21 cellular contexts compared by ENCODE assay signal in genomic region chr17:53971361-53971760, GRCh38.
A peak's percentile ranks its signal among the peaks of the same experiment; 100 is the strongest.
DNase-seq lines count a peak whose midpoint lies in the region; ATAC-seq and TF ChIP-seq lines count a peak whose summit lies in the region.
"Had no signal": no experiment of that assay in that cellular context is flagged by ENCODE, and none has a peak within 500 bp of the region (broad histone marks: within the 10 kb centered on the region; RNA-seq: fewer than 3 reads in every experiment).

No MANE protein-coding gene starts in this region.

- H3K27ac Mint-ChIP-seq in GM23338 (no peak overlapping the region), neural progenitor cell (no peak overlapping the region)
- H3K27ac Mint-ChIP-seq: CD14-positive monocyte; CD4-positive, alpha-beta T cell; CD8-positive, alpha-beta memory T cell had no signal

- H3K27me3 Mint-ChIP-seq in GM23338 (ENCODE audit: insufficient read depth, low read depth, poor library complexity) (no peaks in the 10 kb centered on the region), neural progenitor cell (ENCODE audit: insufficient read depth, low read depth) (no peaks in the 10 kb centered on the region)
- H3K27me3 Mint-ChIP-seq: CD4-positive, alpha-beta T cell; CD8-positive, alpha-beta memory T cell had no signal

- H3K79me2 ChIP-seq in GM23338 (replicated peaks; ENCODE audit: insufficient read depth) (no peaks in the 10 kb centered on the region), neural progenitor cell (ENCODE audit: low read depth) (no peaks in the 10 kb centered on the region)

- no peak overlapping the region for H3K9ac ChIP-seq in neural progenitor cell
- H3K9ac ChIP-seq: BLaER1 treated with 17β-estradiol and CSF1 and Interleukin-3, amounts not matched to agents 10 nM and 100 nM had no signal

- H3K36me3 ChIP-seq in GM23338 (ENCODE audit: insufficient read depth) = no peaks in the 10 kb centered on the region
- H3K36me3 ChIP-seq in neural progenitor cell = no peaks in the 10 kb centered on the region
- H3K36me3 ChIP-seq: BE2C; BLaER1 treated with 17β-estradiol and CSF1 and Interleukin-3, amounts not matched to agents 10 nM and 100 nM had no signal

- H3K4me1 ChIP-seq in GM23338 (ENCODE audit: insufficient read depth) = peaks cover 9% of the 10 kb centered on the region; the same call in 1 of the 2 replicates
- H3K4me1 ChIP-seq in neural progenitor cell = no peaks in the 10 kb centered on the region
- H3K4me1 ChIP-seq: A549; BE2C; BLaER1 treated with 17β-estradiol and CSF1 and Interleukin-3, amounts not matched to agents 10 nM and 100 nM had no signal

- H3F3A ChIP-seq in GM23338 (replicated peaks; ENCODE audit: low read depth) (no peaks in the 10 kb centered on the region), neural progenitor cell (ENCODE audit: low read depth) (no peaks in the 10 kb centered on the region)

- no peaks in the 10 kb centered on the region for H3K9me3 Mint-ChIP-seq in GM23338
- no peaks in the 10 kb centered on the region for H3K9me3 Mint-ChIP-seq in neural progenitor cell

- peaks cover 9% of the 10 kb centered on the region for H3K4me1 Mint-ChIP-seq in GM23338
- no peaks in the 10 kb centered on the region for H3K4me1 Mint-ChIP-seq in neural progenitor cell
- H3K4me1 Mint-ChIP-seq: CD14-positive monocyte; CD8-positive, alpha-beta memory T cell had no signal

- DNase-seq in GM23338 (ENCODE audit: low spot score) (peak; percentile 21), iPS-NIHi11 (ENCODE audit: low spot score) (peak; percentile 23), neural progenitor cell (ENCODE audit: low spot score) (no peak), OCI-M2 (lab: John Stamatoyannopoulos, UW; ENCODE audit: unreplicated experiment) (no peak)
- DNase-seq: 8988T; ACHN; AML-193; BE2C; CD4-positive, alpha-beta T cell; CD8-positive, alpha-beta memory T cell; DMS 273 treated with DMSO at 0.1 percent for 48 hours; DMS79; EL; GF-D8; GOT3; HCEC 1CT had no signal

- H2AFZ ChIP-seq in GM23338 = no peak overlapping the region
- H2AFZ ChIP-seq in neural progenitor cell (replicated peaks) = peak overlapping the region; percentile 47

- peak overlapping the region; percentile 22; the same call in 1 of the 2 replicates for H3K27ac ChIP-seq in GM23338 (ENCODE audit: low read depth)
- H3K27ac ChIP-seq in neural progenitor cell = no peak overlapping the region
- H3K27ac ChIP-seq: A549; BLaER1 treated with 17β-estradiol and CSF1 and Interleukin-3, amounts not matched to agents 10 nM and 100 nM had no signal

- ATAC-seq in GM23338 = peak; percentile 52
- ATAC-seq in GM21360 (IDR thresholded peaks at IDR 0.05; ENCODE audit: unreplicated experiment) = no peak
- ATAC-seq in HG03045 (IDR thresholded peaks at IDR 0.05; ENCODE audit: unreplicated experiment) = no peak
- ATAC-seq: A549 had no signal

- H4K20me1 ChIP-seq in GM23338 (replicated peaks; ENCODE audit: insufficient read depth) (no peaks in the 10 kb centered on the region), neural progenitor cell (ENCODE audit: low read depth) (no peaks in the 10 kb centered on the region)
- H4K20me1 ChIP-seq: BLaER1 treated with 17β-estradiol and CSF1 and Interleukin-3, amounts not matched to agents 10 nM and 100 nM had no signal

- no peak overlapping the region for H3K4me3 ChIP-seq in GM23338
- no peak overlapping the region for H3K4me3 ChIP-seq in neural progenitor cell
- H3K4me3 ChIP-seq: A549; BLaER1 treated with 17β-estradiol and CSF1 and Interleukin-3, amounts not matched to agents 10 nM and 100 nM had no signal

- no peaks in the 10 kb centered on the region for H3K9me2 ChIP-seq in GM23338 (ENCODE audit: insufficient read depth)

- H3K4me3 Mint-ChIP-seq in GM23338 (no peak overlapping the region), neural progenitor cell (no peak overlapping the region)
- H3K4me3 Mint-ChIP-seq: CD14-positive monocyte; CD4-positive, alpha-beta T cell; CD8-positive, alpha-beta memory T cell had no signal

- no peaks in the 10 kb centered on the region for H3K9me3 ChIP-seq in neural progenitor cell (ENCODE audit: low read depth)
- H3K9me3 ChIP-seq: A549; BE2C; BLaER1 treated with 17β-estradiol and CSF1 and Interleukin-3, amounts not matched to agents 10 nM and 100 nM had no signal

- TF ChIP-seq CTCF in GM23338 (conservative IDR thresholded peaks at IDR 0.05; ENCODE audit: low read depth in 2 of 2) = no peak
- no peak for TF ChIP-seq CTCF in neural progenitor cell (IDR thresholded peaks at IDR 0.05)

- H3K27me3 ChIP-seq in GM23338 (ENCODE audit: insufficient read depth) (no peaks in the 10 kb centered on the region), neural progenitor cell (no peaks in the 10 kb centered on the region)
- H3K27me3 ChIP-seq: BE2C; BLaER1 treated with 17β-estradiol and CSF1 and Interleukin-3, amounts not matched to agents 10 nM and 100 nM had no signal

- H3K36me3 Mint-ChIP-seq in GM23338 (ENCODE audit: low read depth) = no peaks in the 10 kb centered on the region; the same call in 2 of the 3 replicates
- no peaks in the 10 kb centered on the region for H3K36me3 Mint-ChIP-seq in neural progenitor cell
- H3K36me3 Mint-ChIP-seq: CD14-positive monocyte; CD8-positive, alpha-beta memory T cell had no signal

- no peak overlapping the region for H3K4me2 ChIP-seq in GM23338
- no peak overlapping the region for H3K4me2 ChIP-seq in neural progenitor cell
- H3K4me2 ChIP-seq: A549; BLaER1 treated with 17β-estradiol and CSF1 and Interleukin-3, amounts not matched to agents 10 nM and 100 nM had no signal

TF ChIP-seq in GM23338, 12 proteins besides CTCF, POLR2A, EP300 and RAD21 (continues in another document):
- TF ChIP-seq NANOG (IDR thresholded peaks at IDR 0.05; ENCODE audit: borderline replicate concordance) (no peak), REST (IDR thresholded peaks at IDR 0.05; ENCODE audit: unreplicated experiment) (no peak), EZH2 (IDR thresholded peaks at IDR 0.05; ENCODE audit: low read depth, unreplicated experiment) (no peak)

Comparison
In these comparisons a context has a peak if more than half of its experiments do, and no peak if none do; other contexts are left out.
1. DNase-seq: peak in GM23338 (single experiment) and iPS-NIHi11 (single experiment); none in neural progenitor cell (single experiment) and OCI-M2 (single experiment).